In genomic region chr1:184379111-184379752, GRCh38 we compare ENCODE assay signal across 1 cellular context.
TF ChIP-seq lines count a peak whose summit lies in the region.

No MANE protein-coding gene starts in this region.

TF ChIP-seq in GM12878, 131 proteins besides CTCF, POLR2A, EP300 and RAD21 (continued from another document):
- TF ChIP-seq ZBTB4 (CRISPR knock-in tag; IDR thresholded peaks at IDR 0.05) = no peak
